3 cellular contexts compared by ENCODE assay signal in genomic region chr1:192683081-192683480, GRCh38. TPM values are rescaled to one million over a fixed set of nuclear protein-coding genes. Genes with fewer than 3 reads are reported as not detected.
"Had no signal": no experiment of that assay in that cellular context is flagged by ENCODE, and none has a peak within 500 bp of the region (broad histone marks: within the 10 kb centered on the region; RNA-seq: fewer than 3 reads in every experiment).

No MANE protein-coding gene starts in this region.

RNA-seq across cellular contexts. Expression of gene RGS13, which starts 47.1 kb away (rescaled TPM):
- total RNA-seq: HT-29, HT1080, IMR-90 had no signal
- polyA plus RNA-seq: IMR-90 had no signal
